17 cellular contexts compared by ENCODE assay signal in the genomic region with DNA sequence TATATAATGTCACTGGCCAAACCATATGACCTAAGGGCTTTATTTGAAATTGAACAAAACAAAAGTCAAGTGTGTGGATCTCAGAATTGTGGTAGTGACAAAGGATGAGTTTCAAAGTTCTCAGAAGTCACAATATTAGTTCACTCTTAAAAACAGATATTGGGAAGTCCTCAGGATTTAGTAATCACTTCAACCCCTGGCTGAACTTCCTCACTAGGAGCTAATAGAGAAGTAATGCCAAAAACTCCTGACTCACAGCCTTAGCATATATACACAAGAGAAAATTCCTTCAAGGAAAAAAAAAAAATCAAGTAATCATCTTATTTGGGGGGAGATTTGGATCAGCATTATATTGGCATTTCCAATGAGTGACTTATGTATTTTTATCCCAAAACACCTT.
A peak's percentile ranks its signal among the peaks of the same experiment; 100 is the strongest.
DNase-seq lines count a peak whose midpoint lies in the region; ATAC-seq and TF ChIP-seq lines count a peak whose summit lies in the region.
"Had no signal": no experiment of that assay in that cellular context is flagged by ENCODE, and none has a peak within 500 bp of the region (broad histone marks: within the 10 kb centered on the region; RNA-seq: fewer than 3 reads in every experiment).

No MANE protein-coding gene starts in this region.

- H3K27ac ChIP-seq in lower lobe of right lung: no peak overlapping the region
- H3K27ac ChIP-seq in effector memory CD4-positive, alpha-beta T cell (ENCODE audit: insufficient read depth, low read length, poor library complexity, severe bottlenecking): no peak overlapping the region
- no peak overlapping the region for H3K27ac ChIP-seq in CD8-positive, alpha-beta T cell (ENCODE audit: low read depth, low read length)
- H3K27ac ChIP-seq: body of pancreas, tibial nerve, WERI-Rb-1 had no signal

- in situ Hi-C loops in astrocyte of the spinal cord (cut with HindIII; ENCODE audit: low sequenced_read_pairs): no loop called here

- POLR2A ChIA-PET in CD8-positive, alpha-beta T cell (lab: Charles Lee): interaction anchor here (0.5 kb wide), 1 partner anchor 206 kb away, joined by 7 read pairs; no protein-coding TSS in a partner anchor

- H3K27me3 ChIP-seq in lower lobe of right lung (ENCODE audit: low read depth): no peaks in the 10 kb centered on the region
- H3K27me3 ChIP-seq in effector memory CD4-positive, alpha-beta T cell (replicated peaks; ENCODE audit: control insufficient read depth, insufficient read depth, low read length, poor library complexity, severe bottlenecking): no peaks in the 10 kb centered on the region
- H3K27me3 ChIP-seq in CD8-positive, alpha-beta T cell (ENCODE audit: insufficient read depth, low read length): no peaks in the 10 kb centered on the region
- H3K27me3 ChIP-seq: body of pancreas, Peyer's patch, tibial nerve had no signal

- peak; percentile 61 to 73 for ATAC-seq in lower lobe of right lung
- ATAC-seq in CD8-positive, alpha-beta T cell: no peak
- ATAC-seq in HG02981 (IDR thresholded peaks at IDR 0.05; ENCODE audit: unreplicated experiment): no peak
- ATAC-seq: body of pancreas had no signal

- H3K9me3 ChIP-seq in lower lobe of right lung: no peaks in the 10 kb centered on the region
- H3K9me3 ChIP-seq in effector memory CD4-positive, alpha-beta T cell (ENCODE audit: control insufficient read depth, low read length): no peaks in the 10 kb centered on the region
- no peaks in the 10 kb centered on the region for H3K9me3 ChIP-seq in CD8-positive, alpha-beta T cell (ENCODE audit: low read length)
- H3K9me3 ChIP-seq: body of pancreas, Peyer's patch, tibial nerve had no signal

- intact Hi-C loops in lower lobe of right lung (cut with DNase I): no loop called here
- intact Hi-C loops in CD8-positive, alpha-beta T cell (cut with DNase I, micrococcal nuclease): no loop called here

- CTCF ChIA-PET in CD8-positive, alpha-beta T cell (lab: Charles Lee): no interaction called here

- H3K36me3 ChIP-seq in lower lobe of right lung: no peaks in the 10 kb centered on the region
- no peaks in the 10 kb centered on the region for H3K36me3 ChIP-seq in effector memory CD4-positive, alpha-beta T cell (ENCODE audit: control insufficient read depth, insufficient read depth, low read length)
- H3K36me3 ChIP-seq in CD8-positive, alpha-beta T cell (ENCODE audit: insufficient read depth, low read length): no peaks in the 10 kb centered on the region
- H3K36me3 ChIP-seq: Peyer's patch, tibial nerve, WERI-Rb-1 had no signal

- H3K4me3 ChIP-seq in astrocyte of the spinal cord (ENCODE audit: low read depth, low read length): no peak overlapping the region
- H3K4me3 ChIP-seq in lower lobe of right lung: no peak overlapping the region
- no peak overlapping the region for H3K4me3 ChIP-seq in effector memory CD4-positive, alpha-beta T cell (ENCODE audit: insufficient read depth, low read depth, low read length, poor library complexity, severe bottlenecking)
- H3K4me3 ChIP-seq in CD8-positive, alpha-beta T cell (ENCODE audit: low read depth, low read length): no peak overlapping the region
- H3K4me3 ChIP-seq: body of pancreas, Peyer's patch, tibial nerve had no signal

- peaks cover 18% of the 10 kb centered on the region for H3K4me1 Mint-ChIP-seq in CD8-positive, alpha-beta T cell (ENCODE audit: low read depth)

- H3K27ac Mint-ChIP-seq in CD8-positive, alpha-beta T cell: no peak overlapping the region

- H3K4me1 ChIP-seq in lower lobe of right lung: no peaks in the 10 kb centered on the region
- H3K4me1 ChIP-seq in effector memory CD4-positive, alpha-beta T cell (ENCODE audit: control insufficient read depth, insufficient read depth, low read length, poor library complexity, severe bottlenecking): no peaks in the 10 kb centered on the region
- H3K4me1 ChIP-seq in CD8-positive, alpha-beta T cell (ENCODE audit: insufficient read depth, low read length): no peaks in the 10 kb centered on the region
- H3K4me1 ChIP-seq: body of pancreas, Peyer's patch had no signal

- H3K27me3 Mint-ChIP-seq in CD8-positive, alpha-beta T cell (ENCODE audit: low read depth): no peaks in the 10 kb centered on the region
- H3K27me3 Mint-ChIP-seq: CD8-positive, alpha-beta memory T cell had no signal

- TF ChIP-seq CTCF in astrocyte of the spinal cord (IDR thresholded peaks at IDR 0.05; ENCODE audit: low read depth, low read length): no peak
- TF ChIP-seq CTCF in lower lobe of right lung (IDR thresholded peaks at IDR 0.05): no peak
- no peak for TF ChIP-seq CTCF in CD8-positive, alpha-beta T cell (IDR thresholded peaks at IDR 0.05)

- H3K36me3 Mint-ChIP-seq in CD8-positive, alpha-beta T cell: peaks cover 23% of the 10 kb centered on the region

- no peak overlapping the region for H3K4me3 Mint-ChIP-seq in CD8-positive, alpha-beta T cell
- H3K4me3 Mint-ChIP-seq: CD8-positive, alpha-beta memory T cell had no signal

- peak; percentile 74 for DNase-seq in AG08395 (ENCODE audit: low spot score)
- peak; percentile 81 for DNase-seq in HCEC 1CT
- DNase-seq in astrocyte of the spinal cord (ENCODE audit: low read depth, low spot score): peak; percentile 68
- DNase-seq in lower lobe of right lung: no peak
- no peak for DNase-seq in effector memory CD4-positive, alpha-beta T cell
- no peak for DNase-seq in glomerular visceral epithelial cell (ENCODE audit: extremely low spot score)
- no peak for DNase-seq in CD8-positive, alpha-beta T cell
- DNase-seq: activated T-cell treated with anti-CD3 and anti-CD28 coated beads, Interleukin-2, amount 50 U/mL, for 1 hour; body of pancreas; CD8-positive, alpha-beta memory T cell; foreskin melanocyte; Karpas-422; NCI-H2171 treated with DMSO at 0.1 percent for 48 hours; Peyer's patch; WERI-Rb-1 had no signal

- no peaks in the 10 kb centered on the region for H3K9me3 Mint-ChIP-seq in CD8-positive, alpha-beta T cell
- H3K9me3 Mint-ChIP-seq: CD8-positive, alpha-beta memory T cell had no signal

Comparison
In these comparisons a context has a peak if more than half of its experiments do, and no peak if none do; other contexts are left out.
1. DNase-seq: peak in AG08395 (single experiment), HCEC 1CT (single experiment) and astrocyte of the spinal cord (single experiment); none in lower lobe of right lung (single experiment), effector memory CD4-positive, alpha-beta T cell (0 of 3), glomerular visceral epithelial cell (single experiment) and CD8-positive, alpha-beta T cell (0 of 7).
2. ATAC-seq: peak in lower lobe of right lung (2 of 2); none in CD8-positive, alpha-beta T cell (single experiment) and HG02981 (single experiment).